Comparison of ENCODE assay signal across 19 cellular contexts in the genomic region with DNA sequence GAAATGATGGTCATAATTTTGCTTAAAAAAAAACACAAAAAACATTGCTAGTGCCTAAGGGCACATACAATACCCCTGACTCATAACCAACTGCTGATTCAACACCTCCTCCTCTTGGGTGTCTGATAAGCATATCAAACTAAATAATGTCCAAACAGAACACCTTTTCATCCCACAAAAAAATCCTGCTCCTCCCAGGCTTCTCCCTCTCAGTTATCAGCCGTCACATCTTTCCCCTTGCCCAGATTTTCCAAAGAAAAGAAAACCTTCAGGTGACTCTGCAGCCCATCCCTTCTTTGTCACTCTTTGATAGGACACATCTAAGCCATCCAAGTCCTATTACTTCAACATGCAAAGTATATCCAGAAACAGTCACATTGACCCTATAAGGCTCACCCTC. TPM values are rescaled to one million over a fixed set of nuclear protein-coding genes. Genes with fewer than 3 reads are reported as not detected.
A peak's percentile ranks its signal among the peaks of the same experiment; 100 is the strongest.
DNase-seq lines count a peak whose midpoint lies in the region; ATAC-seq and TF ChIP-seq lines count a peak whose summit lies in the region.
"Had no signal": no experiment of that assay in that cellular context is flagged by ENCODE, and none has a peak within 500 bp of the region (broad histone marks: within the 10 kb centered on the region; RNA-seq: fewer than 3 reads in every experiment).

No MANE protein-coding gene starts in this region.

- H3K79me2 ChIP-seq in GM23248 (ENCODE audit: insufficient read depth) = no peaks in the 10 kb centered on the region

- TF ChIP-seq POLR2A in sigmoid colon (IDR thresholded peaks at IDR 0.05) = no peak

- peak overlapping the region; percentile 3 for H3K27ac Mint-ChIP-seq in central memory CD8-positive, alpha-beta T cell (ENCODE audit: low read depth)
- H3K27ac Mint-ChIP-seq: activated naive CD8-positive, alpha-beta T cell treated with anti-CD3 and anti-CD28 coated beads, Interleukin-2, amount 10 ng/mL, durations not matched to agents 7 days and 5 days; B cell; GM23338 had no signal

- peaks cover 4% of the 10 kb centered on the region; the same call in 1 of the 2 replicates for H3F3A ChIP-seq in GM23248 (ENCODE audit: insufficient read depth)

- no peaks in the 10 kb centered on the region; the same call in 1 of the 2 replicates for H3K27me3 ChIP-seq in GM23248 (replicated peaks; ENCODE audit: insufficient read depth)
- no peaks in the 10 kb centered on the region for H3K27me3 ChIP-seq in Panc1 (ENCODE audit: control insufficient read depth, insufficient read depth, low read length)
- H3K27me3 ChIP-seq in sigmoid colon = no peaks in the 10 kb centered on the region
- H3K27me3 ChIP-seq: esophagus muscularis mucosa, right lobe of liver, vagina had no signal

- in situ Hi-C loops in GM23248 (cut with MboI) = no loop called here
- in situ Hi-C loops in Panc1 (cut with HindIII; ENCODE audit: low pct_unique_long_range_greater_than_20kb, low sequenced_read_pairs) = no loop called here

- no peak overlapping the region for H3K4me3 Mint-ChIP-seq in central memory CD8-positive, alpha-beta T cell
- H3K4me3 Mint-ChIP-seq: activated naive CD8-positive, alpha-beta T cell treated with anti-CD3 and anti-CD28 coated beads, Interleukin-2, amount 10 ng/mL, durations not matched to agents 7 days and 5 days; B cell; GM23338 had no signal

- ATAC-seq in Panc1 (peak; percentile 17; the same call in 1 of the 2 replicates), GM18519 (IDR thresholded peaks at IDR 0.05; ENCODE audit: low FRiP score, unreplicated experiment) (no peak), GM18870 (IDR thresholded peaks at IDR 0.05; ENCODE audit: unreplicated experiment) (no peak)
- ATAC-seq in central memory CD8-positive, alpha-beta T cell (replicated peaks; ENCODE audit: extremely low read depth, poor library complexity, severe bottlenecking) = no peak
- ATAC-seq: GM23338, right lobe of liver had no signal

- TF ChIP-seq CTCF in Panc1 (IDR thresholded peaks at IDR 0.05) (no peak), sigmoid colon (IDR thresholded peaks at IDR 0.05) (no peak)

- H3K36me3 ChIP-seq in GM23248 (ENCODE audit: low read depth) = no peaks in the 10 kb centered on the region
- no peaks in the 10 kb centered on the region for H3K36me3 ChIP-seq in Panc1 (ENCODE audit: control insufficient read depth, insufficient read depth, low read length)
- H3K36me3 ChIP-seq in sigmoid colon = no peaks in the 10 kb centered on the region
- H3K36me3 ChIP-seq: esophagus muscularis mucosa, right lobe of liver, vagina had no signal

- H3K4me3 ChIP-seq in GM23248 (no peak overlapping the region), Panc1 (ENCODE audit: low read depth in 2 of 2, low read length in 2 of 2) (no peak overlapping the region), sigmoid colon (no peak overlapping the region)
- H3K4me3 ChIP-seq: esophagus muscularis mucosa, GM23338, right lobe of liver, SK-N-MC, vagina had no signal

- DNase-seq in GM23248 = peak; percentile 46
- no peak for DNase-seq in Panc1 (ENCODE audit: low read depth, low spot score)
- no peak for DNase-seq in central memory CD8-positive, alpha-beta T cell (ENCODE audit: low spot score in 2 of 2)
- peak; percentile 72 for DNase-seq in renal cortical epithelial cell (ENCODE audit: low read depth)
- no peak for DNase-seq in sigmoid colon
- DNase-seq: activated CD4-positive, CD25-positive, alpha-beta regulatory T cell treated with anti-CD3 and anti-CD28 coated beads, Interleukin-2, amount 50 U/mL, for 72 hours; activated naive CD8-positive, alpha-beta T cell treated with anti-CD3 and anti-CD28 coated beads, Interleukin-2, amount 10 ng/mL, durations not matched to agents 7 days and 5 days; COR-L47; head of caudate nucleus; NCI-H526; right lobe of liver; T-helper 9 cell had no signal

- no peaks in the 10 kb centered on the region for H3K36me3 Mint-ChIP-seq in central memory CD8-positive, alpha-beta T cell (ENCODE audit: insufficient read depth)

- no peak overlapping the region for H3K27ac ChIP-seq in GM23248
- peak overlapping the region; percentile 70 for H3K27ac ChIP-seq in Panc1 (ENCODE audit: low read length)
- no peak overlapping the region for H3K27ac ChIP-seq in sigmoid colon
- H3K27ac ChIP-seq: esophagus muscularis mucosa, right lobe of liver, SK-N-MC, vagina had no signal

- no peak overlapping the region for H3K4me2 ChIP-seq in GM23248 (ENCODE audit: unreplicated experiment)
- H3K4me2 ChIP-seq: GM23338 had no signal

- no peak for TF ChIP-seq EP300 in sigmoid colon (IDR thresholded peaks at IDR 0.05)

- H3K9ac ChIP-seq in GM23248 = no peak overlapping the region

- no peaks in the 10 kb centered on the region for H3K27me3 Mint-ChIP-seq in central memory CD8-positive, alpha-beta T cell
- H3K27me3 Mint-ChIP-seq: activated naive CD8-positive, alpha-beta T cell treated with anti-CD3 and anti-CD28 coated beads, Interleukin-2, amount 10 ng/mL, durations not matched to agents 7 days and 5 days; B cell had no signal

- H3K4me1 ChIP-seq in GM23248 (ENCODE audit: insufficient read depth) (peaks cover 19% of the 10 kb centered on the region), Panc1 (ENCODE audit: control insufficient read depth, insufficient read depth, low read length) (peaks cover 27% of the 10 kb centered on the region), sigmoid colon (peaks cover 0 to 13% (median 10%) of the 10 kb centered on the region in 4 donors)
- H3K4me1 ChIP-seq: esophagus muscularis mucosa, right lobe of liver, vagina had no signal

- H3K9me2 ChIP-seq in GM23248 (ENCODE audit: insufficient read depth) = no peaks in the 10 kb centered on the region

- CTCF ChIA-PET in Panc1 (lab: Charles Lee) = no interaction called here

- H3K9me3 ChIP-seq in GM23248 (ENCODE audit: low read depth) (no peaks in the 10 kb centered on the region), Panc1 (ENCODE audit: control insufficient read depth, insufficient read depth, low read depth, low read length) (no peaks in the 10 kb centered on the region), sigmoid colon (no peaks in the 10 kb centered on the region)
- H3K9me3 ChIP-seq: esophagus muscularis mucosa, right lobe of liver, vagina had no signal

- H4K20me1 ChIP-seq in GM23248 (ENCODE audit: insufficient read depth) = no peaks in the 10 kb centered on the region

- intact Hi-C loops in Panc1 (cut with micrococcal nuclease; ENCODE audit: unreplicated experiment) = no loop called here
- intact Hi-C loops in sigmoid colon (cut with DNase I) = no loop called here

- H2AFZ ChIP-seq in GM23248 = no peak overlapping the region
- H2AFZ ChIP-seq: GM23338 had no signal

- peaks cover 12% of the 10 kb centered on the region for H3K4me1 Mint-ChIP-seq in central memory CD8-positive, alpha-beta T cell
- H3K4me1 Mint-ChIP-seq: GM23338 had no signal

- BruUV-seq in Panc1 (replicated peaks; lab: Mats Ljungman, UMichigan) = no TSS peak

- POLR2A ChIA-PET in Panc1 (lab: Charles Lee) = no interaction called here

- no peaks in the 10 kb centered on the region for H3K9me3 Mint-ChIP-seq in central memory CD8-positive, alpha-beta T cell
- H3K9me3 Mint-ChIP-seq: activated naive CD8-positive, alpha-beta T cell treated with anti-CD3 and anti-CD28 coated beads, Interleukin-2, amount 10 ng/mL, durations not matched to agents 7 days and 5 days; GM23338 had no signal

- WGBS in GM23248 (ENCODE audit: low coverage in 1 of 2, low lambda C conversion rate in 2 of 2, missing lambda C conversion rate in 2 of 2), 2 experiments = 84 to 100% methylated on average over 1 of the region's 1 CpG
- WGBS in sigmoid colon, 2 donors = 56 to 100% methylated on average over 1 of the region's 1 CpG

RNA-seq across cellular contexts. Expression of gene ABCC4, which starts 46.9 kb away (rescaled TPM):
- total RNA-seq in GM23248 (2014; rRNA removed; shearing (Covaris generic)) = 7.6 and 11.2 TPM in 2 replicates
- polyA plus RNA-seq in GM23248 (2016; fragmentation: Nextera tagmentation; extraction: Ambion mirVana) = 3.9 and 4.5 TPM in 2 replicates
- total RNA-seq in Panc1 (2021; ENCODE audit: unreplicated experiment) = 69.3 TPM
- polyA plus RNA-seq in Panc1 (2012; ENCODE audit: insufficient read length) = 36.3 TPM
- total RNA-seq in renal cortical epithelial cell = 77.4 and 145 TPM in 2 replicates
- total RNA-seq in sigmoid colon = 10 to 100 TPM; 24.3 to 56.3 (median 43.1) TPM
- 1 to 10 TPM; 1.2 to 5.7 (median 4.2) TPM for polyA plus RNA-seq in sigmoid colon

Comparison
In these comparisons a context has a peak if more than half of its experiments do, and no peak if none do; other contexts are left out.
1. DNase-seq: peak in GM23248 (single experiment) and renal cortical epithelial cell (single experiment); none in Panc1 (single experiment), central memory CD8-positive, alpha-beta T cell (0 of 2) and sigmoid colon (single experiment).